In the genomic region with DNA sequence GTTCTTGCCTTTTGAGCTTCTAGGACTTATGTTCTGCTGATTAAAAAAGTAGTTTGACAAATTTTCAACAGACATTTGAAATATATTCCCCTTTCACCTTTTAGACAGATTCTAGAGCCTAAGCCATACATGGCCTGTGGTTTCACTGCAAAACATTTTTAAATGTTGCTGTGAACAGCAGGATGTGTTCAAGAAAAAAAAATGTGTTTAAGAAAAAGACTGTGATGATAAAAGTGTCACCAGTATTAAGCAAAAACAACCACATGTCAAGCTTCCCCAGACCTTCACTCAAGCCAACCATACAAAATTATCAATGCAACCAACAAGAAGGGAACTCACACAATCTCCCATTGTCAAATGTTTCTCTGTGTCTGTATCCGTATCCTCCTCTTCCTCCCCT, we compare ENCODE assay signal across 29 cellular contexts.
"Had no signal": no experiment of that assay in that cellular context is flagged by ENCODE, and none has a peak within 500 bp of the region (broad histone marks: within the 10 kb centered on the region; RNA-seq: fewer than 3 reads in every experiment).

No MANE protein-coding gene starts in this region.

- H3K27ac ChIP-seq: esophagus squamous epithelium, heart right ventricle, neutrophil, pancreas, prostate gland, right atrium auricular region, suprapubic skin, transverse colon, vagina had no signal

- H3K27me3 Mint-ChIP-seq: stimulated activated memory B cell treated with anti-CD40 and anti-IgM and Interleukin-4, amounts not matched to agents 10 μg/mL and 1 μg/mL and 100 μg/mL, for 72 hours had no signal

- H3K4me2 ChIP-seq: smooth muscle cell had no signal

- H3K36me3 ChIP-seq: esophagus squamous epithelium, heart right ventricle, neutrophil, pancreas, prostate gland, right atrium auricular region, suprapubic skin, transverse colon, vagina had no signal

- FAIRE-seq: endometrium, keratinocyte, pancreas had no signal

- H3K4me3 ChIP-seq: esophagus squamous epithelium, heart right ventricle, lung, mucosa of descending colon, pancreas, prostate gland, right atrium auricular region, smooth muscle cell, suprapubic skin, transverse colon, vagina had no signal

- H3K4me3 Mint-ChIP-seq: effector memory CD8-positive, alpha-beta T cell; memory B cell; naive B cell; nephron progenitor cell; stimulated activated memory B cell treated with anti-CD40 and anti-IgM and Interleukin-4, amounts not matched to agents 10 μg/mL and 1 μg/mL and 100 μg/mL, for 72 hours; stimulated activated naive CD8-positive, alpha-beta T cell treated with anti-CD3 and anti-CD28 coated beads, Interleukin-15, Interleukin-2, amounts not matched to agents 100 ng/mL and 50 ng/mL, for 24 hours had no signal

- H3K4me1 ChIP-seq: esophagus squamous epithelium, heart right ventricle, pancreas, prostate gland, right atrium auricular region, suprapubic skin, transverse colon, vagina had no signal

- H3K27me3 ChIP-seq: esophagus squamous epithelium, heart right ventricle, neutrophil, right atrium auricular region, suprapubic skin, vagina had no signal

- H3K9me3 Mint-ChIP-seq: effector memory CD8-positive, alpha-beta T cell; memory B cell; nephron progenitor cell; stimulated activated memory B cell treated with anti-CD40 and anti-IgM and Interleukin-4, amounts not matched to agents 10 μg/mL and 1 μg/mL and 100 μg/mL, for 72 hours; stimulated activated naive CD8-positive, alpha-beta T cell treated with anti-CD3 and anti-CD28 coated beads, Interleukin-15, Interleukin-2, amounts not matched to agents 100 ng/mL and 50 ng/mL, for 24 hours had no signal

- ATAC-seq: effector memory CD8-positive, alpha-beta T cell; heart right ventricle; left lobe of liver; mucosa of descending colon; pancreas; sciatic nerve; stimulated activated memory B cell treated with anti-CD40 and anti-IgM and Interleukin-4, amounts not matched to agents 10 μg/mL and 1 μg/mL and 100 μg/mL, for 72 hours had no signal

- H3K9me3 ChIP-seq: esophagus squamous epithelium, heart right ventricle, mucosa of descending colon, neutrophil, pancreas, prostate gland, right atrium auricular region, suprapubic skin, transverse colon, vagina had no signal

- H3K27ac Mint-ChIP-seq: effector memory CD8-positive, alpha-beta T cell; memory B cell; naive B cell; stimulated activated memory B cell treated with anti-CD40 and anti-IgM and Interleukin-4, amounts not matched to agents 10 μg/mL and 1 μg/mL and 100 μg/mL, for 72 hours; stimulated activated naive CD8-positive, alpha-beta T cell treated with anti-CD3 and anti-CD28 coated beads, Interleukin-15, Interleukin-2, amounts not matched to agents 100 ng/mL and 50 ng/mL, for 24 hours had no signal

- DNase-seq: cerebellar nuclear complex; cortex of kidney; effector memory CD8-positive, alpha-beta T cell; erythroblast; esophagus squamous epithelium; foreskin melanocyte; glutamatergic neuron; heart right ventricle; hypothalamus; mucosa of descending colon; naive B cell; nephron progenitor cell; pancreas; stimulated activated CD4-positive, alpha-beta T cell treated with anti-CD3 and anti-CD28 coated beads, Interleukin-4, amount 100 ng/mL, for 4 hours; transverse colon had no signal

- H3K36me3 Mint-ChIP-seq: memory B cell; naive B cell; stimulated activated memory B cell treated with anti-CD40 and anti-IgM and Interleukin-4, amounts not matched to agents 10 μg/mL and 1 μg/mL and 100 μg/mL, for 72 hours had no signal
